In the genomic region with DNA sequence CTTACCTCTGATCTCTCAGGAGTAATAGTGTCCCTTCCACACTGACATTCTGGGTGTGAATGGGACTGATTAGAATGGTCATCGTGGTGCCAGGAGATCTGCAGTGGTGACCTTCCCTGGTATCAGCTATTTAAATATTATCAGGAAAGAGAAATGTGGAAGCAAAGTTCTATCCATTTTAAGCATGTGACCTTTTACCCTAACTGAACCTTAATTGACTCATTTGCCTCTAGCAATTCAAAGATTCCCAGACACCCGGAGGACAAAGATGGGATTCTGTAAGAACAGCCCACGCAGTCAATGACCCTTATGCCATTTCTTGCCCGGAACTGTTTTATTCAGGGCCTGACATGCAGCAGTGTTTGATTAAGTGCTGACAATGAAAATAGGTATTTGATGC, we compare ENCODE assay signal across 14 cellular contexts. TPM values are rescaled to one million over a fixed set of nuclear protein-coding genes. Genes with fewer than 3 reads are reported as not detected.
A peak's percentile ranks its signal among the peaks of the same experiment; 100 is the strongest.
DNase-seq lines count a peak whose midpoint lies in the region; ATAC-seq and TF ChIP-seq lines count a peak whose summit lies in the region.
"Had no signal": no experiment of that assay in that cellular context is flagged by ENCODE, and none has a peak within 500 bp of the region (broad histone marks: within the 10 kb centered on the region; RNA-seq: fewer than 3 reads in every experiment).

No MANE protein-coding gene starts in this region.

- H3K79me2 ChIP-seq in OCI-LY1 (ENCODE audit: insufficient read depth, low read length) = no peaks in the 10 kb centered on the region

- no peak overlapping the region for H2AFZ ChIP-seq in OCI-LY1 (ENCODE audit: low read length)

- H3K9ac ChIP-seq in OCI-LY1 (ENCODE audit: low read length) = peak overlapping the region; percentile 34

- H3K4me1 ChIP-seq in OCI-LY1 (ENCODE audit: insufficient read depth, low read length, severe bottlenecking) (peaks cover 99% of the 10 kb centered on the region), muscle layer of duodenum (ENCODE audit: control insufficient read depth in 1 of 2, insufficient read depth in 2 of 2, low read length in 2 of 2) (peaks cover 0 to 9% of the 10 kb centered on the region in 2 donors), gastrocnemius medialis (peaks cover 27 to 33% of the 10 kb centered on the region in 2 donors)

- ATAC-seq in gastrocnemius medialis (no peak), HG02610 (IDR thresholded peaks at IDR 0.05; ENCODE audit: unreplicated experiment) (no peak)

- no peaks in the 10 kb centered on the region for H4K20me1 ChIP-seq in OCI-LY1 (ENCODE audit: insufficient read depth, low read length)

- H3K36me3 ChIP-seq in BJ (ENCODE audit: control insufficient read depth, insufficient read depth, low read length) (no peaks in the 10 kb centered on the region), OCI-LY1 (ENCODE audit: insufficient read depth, low read length) (no peaks in the 10 kb centered on the region), muscle layer of duodenum (ENCODE audit: control insufficient read depth in 1 of 2, insufficient read depth in 2 of 2, low read length in 2 of 2) (no peaks in the 10 kb centered on the region), gastrocnemius medialis (no peaks in the 10 kb centered on the region)

- intact Hi-C loops in gastrocnemius medialis (cut with DNase I; ENCODE audit: low total_unique reads) = loop anchor here (5.0 kb wide), 1 partner anchor 305 kb away; a partner anchor contains a TSS

- peak overlapping the region; percentile 93 for H3K27ac ChIP-seq in OCI-LY1 (ENCODE audit: low read depth, low read length, poor library complexity, severe bottlenecking)
- H3K27ac ChIP-seq in muscle layer of duodenum (ENCODE audit: low read length) = peak overlapping the region; percentile 58
- peak overlapping the region in 2 of 4 donors; percentile 18 to 64 for H3K27ac ChIP-seq in gastrocnemius medialis

- no peaks in the 10 kb centered on the region for H3F3A ChIP-seq in OCI-LY1 (ENCODE audit: insufficient read depth, low read length)

- DNase-seq in BJ (ENCODE audit: low read depth) (peak; percentile 9), epithelial cell of esophagus (ENCODE audit: low read depth) (peak; percentile 89), gastrocnemius medialis (no peak), DMS153 (lab: John Stamatoyannopoulos, UW) (no peak), NCI-H1105 (lab: John Stamatoyannopoulos, UW) (no peak)
- DNase-seq: activated CD4-positive, alpha-beta T cell treated with anti-CD3 and anti-CD28 coated beads, Interleukin-2, amount 10 ng/mL, durations not matched to agents 7 days and 5 days; activated gamma-delta T cell; cerebellar nuclear complex; NCI-H2107; T-helper 1 cell had no signal

- POLR2A ChIA-PET in BJ (lab: Charles Lee) = interaction anchor here (0.6 to 1.0 kb wide), 3 partner anchors 111 to 330 kb away, joined by 3 to 4 read pairs (median 3); no protein-coding TSS in a partner anchor

- CTCF ChIA-PET in BJ (lab: Yijun Ruan, JAX) = interaction anchor here (1.0 to 1.3 kb wide), 2 partner anchors 41 to 214 kb away, joined by 3 to 4 read pairs; no protein-coding TSS in a partner anchor

- H3K4me3 ChIP-seq in BJ (ENCODE audit: low read depth, low read length) (no peak overlapping the region), OCI-LY1 (ENCODE audit: low read depth, low read length, poor library complexity, severe bottlenecking) (no peak overlapping the region), epithelial cell of esophagus (ENCODE audit: low read length) (no peak overlapping the region), muscle layer of duodenum (ENCODE audit: low read depth in 1 of 2, low read length in 2 of 2) (no peak overlapping the region), gastrocnemius medialis (no peak overlapping the region)

- no peaks in the 10 kb centered on the region for H3K9me2 ChIP-seq in OCI-LY1 (ENCODE audit: low read depth, low read length)

- H3K27me3 ChIP-seq in BJ (ENCODE audit: control insufficient read depth, insufficient read depth, low read length) (no peaks in the 10 kb centered on the region), OCI-LY1 (ENCODE audit: insufficient read depth, low read length) (no peaks in the 10 kb centered on the region), muscle layer of duodenum (ENCODE audit: low read depth, low read length) (no peaks in the 10 kb centered on the region), gastrocnemius medialis (no peaks in the 10 kb centered on the region)

- TF ChIP-seq CTCF in BJ (IDR thresholded peaks at IDR 0.05; ENCODE audit: insufficient read depth, low read depth, low read length) (no peak), OCI-LY1 (IDR thresholded peaks at IDR 0.05; ENCODE audit: low read length) (no peak), epithelial cell of esophagus (IDR thresholded peaks at IDR 0.05; ENCODE audit: insufficient read depth, low read depth, low read length, missing control alignments) (no peak), gastrocnemius medialis (IDR thresholded peaks at IDR 0.05 in 4 of 5, conservative IDR thresholded peaks at IDR 0.05 in 1 of 5) (no peak)

- TF ChIP-seq POLR2A in gastrocnemius medialis (IDR thresholded peaks at IDR 0.05) = no peak

- peak overlapping the region; percentile 9; the same call in 1 of the 2 replicates for H3K4me2 ChIP-seq in OCI-LY1 (ENCODE audit: low read length)

- in situ Hi-C loops in gastrocnemius medialis (cut with MboI; ENCODE audit: low sequenced_read_pairs in 4 of 4) = no loop called here

- H3K9me3 ChIP-seq in OCI-LY1 (ENCODE audit: low read length) (no peaks in the 10 kb centered on the region), muscle layer of duodenum (ENCODE audit: control insufficient read depth in 1 of 2, low read length in 2 of 2) (no peaks in the 10 kb centered on the region), gastrocnemius medialis (no peaks in the 10 kb centered on the region)

RNA-seq across cellular contexts. Expression of a gene that starts 10.3 kb away (rescaled TPM):
- polyA plus RNA-seq in BJ (2011; rRNA removed) = 0.31 and 0.56 TPM in 2 replicates
- 0.28 and 0.82 TPM in 2 replicates for polyA minus RNA-seq in BJ (2011; rRNA and poly(A)+ RNA removed)
- total RNA-seq in gastrocnemius medialis = under 1 TPM in 1 of 4 donors, not detected in 3; 0.47 TPM
- polyA plus RNA-seq: neural cell had no signal

Comparison
In these comparisons a context has a peak if more than half of its experiments do, and no peak if none do; other contexts are left out.
1. DNase-seq: peak in BJ (single experiment) and epithelial cell of esophagus (single experiment); none in gastrocnemius medialis (0 of 2), DMS153 (single experiment) and NCI-H1105 (single experiment).